ENCODE assay signal across 4 cellular contexts in genomic region chr16:21289789-21290188, GRCh38. TPM values are rescaled to one million over a fixed set of nuclear protein-coding genes. Genes with fewer than 3 reads are reported as not detected.
"Had no signal": no experiment of that assay in that cellular context is flagged by ENCODE, and none has a peak within 500 bp of the region (broad histone marks: within the 10 kb centered on the region; RNA-seq: fewer than 3 reads in every experiment).

No MANE protein-coding gene starts in this region.

RNA-seq across cellular contexts. Expression of gene CRYM, which starts 11.7 kb away (rescaled TPM):
- total RNA-seq: M059J, NCI-H460 had no signal

RNA-seq across cellular contexts. Expression of gene ANKS4B, which starts 56.3 kb away (rescaled TPM):
- total RNA-seq: LHCN-M2, M059J, MCF 10A, NCI-H460 had no signal
